1 cellular context compared by ENCODE assay signal in genomic region chr22:26669060-26669481, GRCh38.
TF ChIP-seq lines count a peak whose summit lies in the region.

No MANE protein-coding gene starts in this region.

TF ChIP-seq in SK-N-SH, 30 proteins besides CTCF, POLR2A, EP300 and RAD21 (continued from another document):
- TF ChIP-seq ZBTB33 (IDR thresholded peaks at IDR 0.05; ENCODE audit: borderline replicate concordance, low read depth) (no peak), MEF2A (IDR thresholded peaks at IDR 0.05; ENCODE audit: borderline replicate concordance, low read depth) (no peak), NFIC (IDR thresholded peaks at IDR 0.05; ENCODE audit: borderline replicate concordance) (no peak)
